Comparison of ENCODE assay signal across 24 cellular contexts in genomic region chr2:230787101-230787500, GRCh38.
"Had no signal": no experiment of that assay in that cellular context is flagged by ENCODE, and none has a peak within 500 bp of the region (broad histone marks: within the 10 kb centered on the region; RNA-seq: fewer than 3 reads in every experiment).

No MANE protein-coding gene starts in this region.

- DNase-seq: effector memory CD8-positive, alpha-beta T cell; esophagus squamous epithelium; foreskin fibroblast; immature natural killer cell; left colon; left ventricle myocardium superior; mesendoderm; naive B cell; retina; right lobe of liver; stimulated activated CD4-positive, alpha-beta T cell treated with anti-CD3 and anti-CD28 coated beads, Interleukin-4, amount 100 ng/mL, for 1 hour; testis; upper lobe of right lung had no signal

- H3K4me1 ChIP-seq: parathyroid adenoma, prostate gland, right lobe of liver, testis, upper lobe of right lung had no signal

- H3K27ac ChIP-seq: epithelial cell of prostate, esophagus squamous epithelium, gastroesophageal sphincter, parathyroid adenoma, prostate gland, right lobe of liver, testis, tibial nerve, upper lobe of right lung, vagina had no signal

- H3K4me3 ChIP-seq: esophagus squamous epithelium, gastroesophageal sphincter, lung, prostate gland, right lobe of liver, testis, tibial nerve, upper lobe of right lung, vagina had no signal

- H3K27me3 Mint-ChIP-seq: dendritic cell treated with granulocyte-macrophage colony-stimulating factor and Interleukin-4, amounts not matched to agents 40 ng/mL and 50 ng/mL, for 4 days; effector memory CD8-positive, alpha-beta T cell; naive B cell; stimulated activated memory B cell treated with anti-CD40 and anti-IgM and Interleukin-4, amounts not matched to agents 10 μg/mL and 1 μg/mL and 100 μg/mL, for 72 hours; stimulated activated naive CD8-positive, alpha-beta T cell treated with anti-CD3 and anti-CD28 coated beads, Interleukin-15, Interleukin-2, amounts not matched to agents 100 ng/mL and 50 ng/mL, for 24 hours had no signal

- H3K36me3 ChIP-seq: right lobe of liver had no signal

- H3K4me3 Mint-ChIP-seq: dendritic cell treated with granulocyte-macrophage colony-stimulating factor and Interleukin-4, amounts not matched to agents 40 ng/mL and 50 ng/mL, for 4 days; effector memory CD8-positive, alpha-beta T cell; naive B cell; nephron; stimulated activated memory B cell treated with anti-CD40 and anti-IgM and Interleukin-4, amounts not matched to agents 10 μg/mL and 1 μg/mL and 100 μg/mL, for 72 hours; stimulated activated naive CD8-positive, alpha-beta T cell treated with anti-CD3 and anti-CD28 coated beads, Interleukin-15, Interleukin-2, amounts not matched to agents 100 ng/mL and 50 ng/mL, for 24 hours had no signal

- H3K27ac Mint-ChIP-seq: dendritic cell treated with granulocyte-macrophage colony-stimulating factor and Interleukin-4, amounts not matched to agents 40 ng/mL and 50 ng/mL, for 4 days; effector memory CD8-positive, alpha-beta T cell; immature natural killer cell; nephron; stimulated activated memory B cell treated with anti-CD40 and anti-IgM and Interleukin-4, amounts not matched to agents 10 μg/mL and 1 μg/mL and 100 μg/mL, for 72 hours; stimulated activated naive CD8-positive, alpha-beta T cell treated with anti-CD3 and anti-CD28 coated beads, Interleukin-15, Interleukin-2, amounts not matched to agents 100 ng/mL and 50 ng/mL, for 24 hours had no signal

- ATAC-seq: effector memory CD8-positive, alpha-beta T cell; gastroesophageal sphincter; left colon; left ventricle myocardium superior; right lobe of liver; stimulated activated memory B cell treated with anti-CD40 and anti-IgM and Interleukin-4, amounts not matched to agents 10 μg/mL and 1 μg/mL and 100 μg/mL, for 72 hours; upper lobe of right lung had no signal

- H3K9me3 ChIP-seq: prostate gland, right lobe of liver, testis had no signal

- H3K9ac ChIP-seq: parathyroid adenoma had no signal
